ENCODE assay signal across 18 cellular contexts in genomic region chr12:41683023-41683422, GRCh38.
DNase-seq lines count a peak whose midpoint lies in the region; ATAC-seq and TF ChIP-seq lines count a peak whose summit lies in the region.
"Had no signal": no experiment of that assay in that cellular context is flagged by ENCODE, and none has a peak within 500 bp of the region (broad histone marks: within the 10 kb centered on the region; RNA-seq: fewer than 3 reads in every experiment).

No MANE protein-coding gene starts in this region.

- peak; percentile 63 for ATAC-seq in GM19043 (IDR thresholded peaks at IDR 0.05; ENCODE audit: low read depth, unreplicated experiment)
- ATAC-seq in HG02623 (IDR thresholded peaks at IDR 0.05; ENCODE audit: unreplicated experiment): peak; percentile 61
- peak; percentile 43 for ATAC-seq in HG03432 (IDR thresholded peaks at IDR 0.05; ENCODE audit: unreplicated experiment)
- ATAC-seq in GM21723 (IDR thresholded peaks at IDR 0.05; ENCODE audit: unreplicated experiment): no peak
- no peak for ATAC-seq in SK-N-SH treated with all-trans-retinoic acid at 6 μM for 48 hours
- ATAC-seq: Panc1 had no signal

- H3K36me3 ChIP-seq in H7 (replicated peaks; ENCODE audit: control insufficient read depth, insufficient read depth, low read length): no peaks in the 10 kb centered on the region
- H3K36me3 ChIP-seq: suprapubic skin had no signal

- H3K27me3 ChIP-seq in H7 (ENCODE audit: control insufficient read depth, insufficient read depth, low read length): no peaks in the 10 kb centered on the region
- H3K27me3 ChIP-seq: dorsolateral prefrontal cortex, suprapubic skin had no signal

- H3K4me3 ChIP-seq in H7 (ENCODE audit: insufficient read depth, low read depth, low read length): no peak overlapping the region
- H3K4me3 ChIP-seq: dorsolateral prefrontal cortex, SK-N-MC, suprapubic skin had no signal

- DNase-seq in germinal center (ENCODE audit: low spot score): peak; percentile 15
- DNase-seq in Ammon's horn (ENCODE audit: low spot score): no peak
- no peak for DNase-seq in H7
- DNase-seq: activated CD4-positive, alpha-beta T cell treated with anti-CD3 and anti-CD28 coated beads for 1 hour; activated effector memory CD4-positive, alpha-beta T cell treated with Interleukin-2 at 50 U/mL for 16 hours; COR-L47; dorsolateral prefrontal cortex; kidney glomerular epithelial cell; NCI-H1436 treated with DMSO at 0.1 percent for 48 hours; NCI-H774 had no signal

TF ChIP-seq in SK-N-SH treated with all-trans-retinoic acid at 6 μM for 48 hours, 23 proteins besides CTCF, POLR2A, EP300 and RAD21:
- TF ChIP-seq SNAI2 (CRISPR knock-in tag; IDR thresholded peaks at IDR 0.05): no peak
- no peak for TF ChIP-seq CSRNP3 (CRISPR knock-in tag; IDR thresholded peaks at IDR 0.05)
- no peak for TF ChIP-seq TOX (CRISPR knock-in tag; IDR thresholded peaks at IDR 0.05; ENCODE audit: borderline replicate concordance)
- no peak for TF ChIP-seq ZC3H10 (CRISPR knock-in tag; IDR thresholded peaks at IDR 0.05)
- TF ChIP-seq ZNF70 (CRISPR knock-in tag; IDR thresholded peaks at IDR 0.05): no peak
- no peak for TF ChIP-seq PATZ1 (CRISPR knock-in tag; IDR thresholded peaks at IDR 0.05; ENCODE audit: borderline replicate concordance)
- TF ChIP-seq TSHZ2 (CRISPR knock-in tag; IDR thresholded peaks at IDR 0.05): no peak
- no peak for TF ChIP-seq ZFP30 (CRISPR knock-in tag; IDR thresholded peaks at IDR 0.05)
- TF ChIP-seq ZNF8 (CRISPR knock-in tag; IDR thresholded peaks at IDR 0.05): no peak
- TF ChIP-seq CSDC2 (CRISPR knock-in tag; IDR thresholded peaks at IDR 0.05): no peak
- no peak for TF ChIP-seq CREB5 (CRISPR knock-in tag; IDR thresholded peaks at IDR 0.05; ENCODE audit: low read depth)
- TF ChIP-seq PPARA (CRISPR knock-in tag; IDR thresholded peaks at IDR 0.05; ENCODE audit: borderline replicate concordance): no peak
- TF ChIP-seq ZNF565 (CRISPR knock-in tag; conservative IDR thresholded peaks at IDR 0.05; ENCODE audit: low read depth): no peak
- no peak for TF ChIP-seq RARB (CRISPR knock-in tag; IDR thresholded peaks at IDR 0.05)

Comparison
In these comparisons a context has a peak if more than half of its experiments do, and no peak if none do; other contexts are left out.
1. ATAC-seq: peak in GM19043 (single experiment), HG02623 (single experiment) and HG03432 (single experiment); none in GM21723 (single experiment) and SK-N-SH treated with all-trans-retinoic acid at 6 μM for 48 hours (single experiment).